8 cellular contexts compared by ENCODE assay signal in genomic region chr6:36120979-36121706, GRCh38.
DNase-seq lines count a peak whose midpoint lies in the region; ATAC-seq lines count a peak whose summit lies in the region.

No MANE protein-coding gene starts in this region.

- DNase-seq in D341Med (ENCODE audit: low spot score) (peak; percentile 51), NAMALWA (ENCODE audit: low spot score) (peak; percentile 59), germinal center (ENCODE audit: low spot score) (peak; percentile 31), inferior parietal cortex (ENCODE audit: extremely low spot score) (no peak)
- peak; percentile 78 for DNase-seq in activated CD8-positive, alpha-beta memory T cell treated with anti-CD3 and anti-CD28 coated beads, Interleukin-2, amount 50 U/mL, for 48 hours
- DNase-seq in stimulated activated CD4-positive, alpha-beta T cell treated with anti-CD3 and anti-CD28 coated beads, Interleukin-15, amount 100 ng/mL, for 48 hours (ENCODE audit: low read depth in 2 of 2), result peak; percentile 42 to 57

- ATAC-seq in GM21619 (IDR thresholded peaks at IDR 0.05; ENCODE audit: unreplicated experiment) (no peak), GM21825 (IDR thresholded peaks at IDR 0.05; ENCODE audit: unreplicated experiment) (no peak)
